Comparison of ENCODE assay signal across 16 cellular contexts in genomic region chr1:221979461-221980032, GRCh38.
A peak's percentile ranks its signal among the peaks of the same experiment; 100 is the strongest.
DNase-seq lines count a peak whose midpoint lies in the region; ATAC-seq and TF ChIP-seq lines count a peak whose summit lies in the region.
"Had no signal": no experiment of that assay in that cellular context is flagged by ENCODE, and none has a peak within 500 bp of the region (broad histone marks: within the 10 kb centered on the region; RNA-seq: fewer than 3 reads in every experiment).

No MANE protein-coding gene starts in this region.

- H3K36me3 Mint-ChIP-seq in Calu3 (ENCODE audit: insufficient read depth, unreplicated experiment), result peaks cover 90% of the 10 kb centered on the region

- no peak overlapping the region for H2AK9ac ChIP-seq in IMR-90 (replicated peaks; ENCODE audit: low read depth, low read length, poor library complexity)

- H3K23ac ChIP-seq in IMR-90 (ENCODE audit: low read depth, low read length), result no peak overlapping the region

- H3K27ac Mint-ChIP-seq in Calu3 (ENCODE audit: unreplicated experiment), result peak overlapping the region; percentile 11
- H3K27ac Mint-ChIP-seq: activated T-helper 1 cell treated with anti-CD3 and anti-CD28 coated beads, Interleukin-12 subunit alpha, Interleukin-12 subunit beta, Interleukin-2, Interleukin-4 antibody, amounts not matched to agents 30 ng/mL and 10 ng/mL and 1 ng/mL, durations not matched to agents 14 hours and 24 hours and 36 hours had no signal

- no peak overlapping the region for H2BK20ac ChIP-seq in IMR-90 (ENCODE audit: low read depth, low read length)

- H4K20me1 ChIP-seq in IMR-90 (ENCODE audit: insufficient read depth, low read length), result no peaks in the 10 kb centered on the region

- H4K91ac ChIP-seq in IMR-90 (ENCODE audit: insufficient read depth, low read depth, low read length), result no peak overlapping the region

- TF ChIP-seq POLR2A in IMR-90 (IDR thresholded peaks at IDR 0.05; ENCODE audit: low read depth, low read length), result no peak

- no peaks in the 10 kb centered on the region for H3K9me3 Mint-ChIP-seq in Calu3 (ENCODE audit: low read depth, unreplicated experiment)
- H3K9me3 Mint-ChIP-seq: activated T-helper 1 cell treated with anti-CD3 and anti-CD28 coated beads, Interleukin-12 subunit alpha, Interleukin-12 subunit beta, Interleukin-2, Interleukin-4 antibody, amounts not matched to agents 30 ng/mL and 10 ng/mL and 1 ng/mL, durations not matched to agents 14 hours and 24 hours and 36 hours had no signal

- no peak overlapping the region for H4K8ac ChIP-seq in IMR-90 (ENCODE audit: low read depth in 2 of 2, low read length in 2 of 2)

- no peaks in the 10 kb centered on the region for H3K9me3 ChIP-seq in IMR-90 (ENCODE audit: control insufficient read depth, insufficient read depth, low read length)
- H3K9me3 ChIP-seq: gastroesophageal sphincter, lower lobe of right lung had no signal

- H3K27me3 ChIP-seq in IMR-90 (ENCODE audit: control insufficient read depth, insufficient read depth, low read length) (no peaks in the 10 kb centered on the region), kidney epithelial cell (ENCODE audit: control insufficient read depth, insufficient read depth, low read length) (no peaks in the 10 kb centered on the region)
- H3K27me3 ChIP-seq: gastroesophageal sphincter had no signal

- no peak overlapping the region for H3K4ac ChIP-seq in IMR-90 (ENCODE audit: low read depth, low read length)

- CTCF ChIA-PET in Calu3 (lab: Charles Lee) (interaction anchor here (0.6 to 1.2 kb wide), 6 partner anchors 10 to 502 kb away, joined by 3 to 5 read pairs (median 4); partner anchors contain the start of gene DUSP10), IMR-90 (lab: Yijun Ruan, JAX) (interaction anchor here (0.7 kb wide), 1 partner anchor 18 kb away, joined by 3 read pairs; no protein-coding TSS in a partner anchor)

- H2AFZ ChIP-seq in IMR-90 (replicated peaks; ENCODE audit: low read length, poor library complexity), result no peak overlapping the region

- H3K4me1 Mint-ChIP-seq in Calu3 (ENCODE audit: low read depth, unreplicated experiment), result peaks cover 74% of the 10 kb centered on the region

- TF ChIP-seq CTCF in Calu3 (IDR thresholded peaks at IDR 0.05; ENCODE audit: unreplicated experiment), result peak; percentile 44
- TF ChIP-seq CTCF in IMR-90 (conservative IDR thresholded peaks at IDR 0.05; ENCODE audit: low read depth, low read length), result peak; percentile 17; the same call in 1 of the 2 replicates
- peak; percentile 29 for TF ChIP-seq CTCF in astrocyte of the spinal cord (IDR thresholded peaks at IDR 0.05; ENCODE audit: low read depth, low read length)
- peak; percentile 29 for TF ChIP-seq CTCF in kidney epithelial cell (IDR thresholded peaks at IDR 0.05; ENCODE audit: insufficient read depth, low read length, poor library complexity, severe bottlenecking)

- H2AK5ac ChIP-seq in IMR-90 (ENCODE audit: low read depth, low read length), result no peak overlapping the region

- no peak for TF ChIP-seq RAD21 in IMR-90 (IDR thresholded peaks at IDR 0.05; ENCODE audit: low read length)

- dilution Hi-C loops in IMR-90 (cut with HindIII; ENCODE audit: low sequenced_read_pairs, unreplicated experiment), result no loop called here

- BruUV-seq in Calu3 (replicated peaks; lab: Mats Ljungman, UMichigan) (no TSS peak), IMR-90 (replicated peaks; lab: Mats Ljungman, UMichigan) (no TSS peak)

- no peak overlapping the region for H3K4me3 ChIP-seq in IMR-90 (ENCODE audit: insufficient read depth, low read depth, low read length)
- H3K4me3 ChIP-seq in astrocyte of the spinal cord (ENCODE audit: low read depth, low read length), result no peak overlapping the region
- no peak overlapping the region for H3K4me3 ChIP-seq in kidney epithelial cell (ENCODE audit: low read depth, low read length)
- H3K4me3 ChIP-seq: gastroesophageal sphincter, lower lobe of right lung had no signal

- no peaks in the 10 kb centered on the region for H3K27me3 Mint-ChIP-seq in Calu3 (ENCODE audit: unreplicated experiment)

- intact Hi-C loops in Calu3 (cut with micrococcal nuclease; ENCODE audit: unreplicated experiment) (no loop called here), IMR-90 (cut with micrococcal nuclease) (no loop called here)

- no peak for ATAC-seq in IMR-90 (ENCODE audit: low read depth)
- no peak for ATAC-seq in activated CD4-positive, CD25-positive, alpha-beta regulatory T cell treated with anti-CD3 and anti-CD28 coated beads, Interleukin-2, amount 50 U/mL, for 24 hours
- ATAC-seq: gastroesophageal sphincter, lower lobe of right lung had no signal

- H3K9ac ChIP-seq in IMR-90 (ENCODE audit: low read depth, low read length), result no peak overlapping the region

- H2BK120ac ChIP-seq in IMR-90 (ENCODE audit: low read depth, low read length), result no peak overlapping the region

- H3K4me2 ChIP-seq in IMR-90 (ENCODE audit: low read depth, low read length), result no peak overlapping the region

- in situ Hi-C loops in IMR-90 (cut with MboI; ENCODE audit: low sequenced_read_pairs), result no loop called here
- in situ Hi-C loops in astrocyte of the spinal cord (cut with HindIII; ENCODE audit: low sequenced_read_pairs), result no loop called here

- H3K79me1 ChIP-seq in IMR-90 (ENCODE audit: low read depth in 1 of 2, low read length in 2 of 2), result no peaks in the 10 kb centered on the region

- H3K4me1 ChIP-seq in IMR-90 (ENCODE audit: control insufficient read depth, insufficient read depth, low read length), result no peaks in the 10 kb centered on the region; the same call in 1 of the 2 replicates
- H3K4me1 ChIP-seq: gastroesophageal sphincter, lower lobe of right lung had no signal

- H2BK15ac ChIP-seq in IMR-90 (ENCODE audit: low read depth, low read length), result no peak overlapping the region

- DNase-seq in Calu3 (no peak), IMR-90 (no peak), astrocyte of the spinal cord (ENCODE audit: low read depth, low spot score) (peak; percentile 22), kidney epithelial cell (ENCODE audit: low read depth) (no peak), islet precursor cell (no peak), activated gamma-delta T cell treated with Interleukin-2 at 50 U/mL for 16 hours (no peak), iPS-NIHi11 (ENCODE audit: low spot score) (no peak)
- DNase-seq: activated CD4-positive, CD25-positive, alpha-beta regulatory T cell treated with anti-CD3 and anti-CD28 coated beads, Interleukin-2, amount 50 U/mL, for 72 hours; central memory CD4-positive, alpha-beta T cell; lower lobe of right lung; NCI-H2081; SIG-M5; stimulated activated CD4-positive, alpha-beta T cell treated with anti-CD3 and anti-CD28 coated beads, Interleukin-4, amount 100 ng/mL, for 4 hours had no signal

- no peak overlapping the region for H3K56ac ChIP-seq in IMR-90 (ENCODE audit: extremely low read depth, insufficient read depth, low read length)

- H4K5ac ChIP-seq in IMR-90 (ENCODE audit: low read depth, low read length), result no peak overlapping the region

- H3K27ac ChIP-seq in IMR-90 (ENCODE audit: insufficient read depth, low read length), result no peak overlapping the region
- H3K27ac ChIP-seq: gastroesophageal sphincter, lower lobe of right lung had no signal

- H3K9me1 ChIP-seq in IMR-90 (ENCODE audit: insufficient read depth, low read length), result 0 out of 2 replicates have a peak, but pooled peaks cover 2% of the 10 kb centered on the region

- POLR2A ChIA-PET in IMR-90 (lab: Charles Lee; ENCODE audit: unreplicated experiment), result no interaction called here

- no peak overlapping the region for H2BK5ac ChIP-seq in IMR-90 (ENCODE audit: low read depth, low read length, poor library complexity, severe bottlenecking)

- H3K4me3 Mint-ChIP-seq in Calu3 (ENCODE audit: low read depth, unreplicated experiment), result peak overlapping the region; percentile 45
- H3K4me3 Mint-ChIP-seq: activated T-helper 1 cell treated with anti-CD3 and anti-CD28 coated beads, Interleukin-12 subunit alpha, Interleukin-12 subunit beta, Interleukin-2, Interleukin-4 antibody, amounts not matched to agents 30 ng/mL and 10 ng/mL and 1 ng/mL, durations not matched to agents 14 hours and 24 hours and 36 hours had no signal

- no peak overlapping the region for H3K18ac ChIP-seq in IMR-90 (ENCODE audit: low read depth, low read length)

- H3K36me3 ChIP-seq in IMR-90 (ENCODE audit: control insufficient read depth, insufficient read depth, low read length) (no peaks in the 10 kb centered on the region), kidney epithelial cell (ENCODE audit: control insufficient read depth, insufficient read depth, low read length) (no peaks in the 10 kb centered on the region)
- H3K36me3 ChIP-seq: gastroesophageal sphincter, lower lobe of right lung had no signal

- no peak overlapping the region for H3K14ac ChIP-seq in IMR-90 (replicated peaks; ENCODE audit: low read depth, low read length)

TF ChIP-seq in IMR-90, 13 proteins besides CTCF, POLR2A, EP300 and RAD21 (continues in another document):
- TF ChIP-seq FOS (IDR thresholded peaks at IDR 0.05; ENCODE audit: low read depth, low read length), result no peak
- TF ChIP-seq MAZ (IDR thresholded peaks at IDR 0.05; ENCODE audit: borderline replicate concordance, low read depth, low read length), result no peak
- no peak for TF ChIP-seq BHLHE40 (IDR thresholded peaks at IDR 0.05; ENCODE audit: low read depth, low read length)
- TF ChIP-seq NFE2L2 (IDR thresholded peaks at IDR 0.05; ENCODE audit: low read depth, low read length), result no peak
- TF ChIP-seq USF2 (IDR thresholded peaks at IDR 0.05; ENCODE audit: low read depth, low read length), result no peak
- no peak for TF ChIP-seq MAFK (IDR thresholded peaks at IDR 0.05; ENCODE audit: low read depth, low read length)
- TF ChIP-seq RCOR1 (IDR thresholded peaks at IDR 0.05; ENCODE audit: insufficient replicate concordance, low read length), result no peak
- TF ChIP-seq CHD1 (IDR thresholded peaks at IDR 0.05; ENCODE audit: low read depth, low read length), result no peak
- TF ChIP-seq MXI1 (IDR thresholded peaks at IDR 0.05; ENCODE audit: borderline replicate concordance, low read depth, low read length), result no peak
- TF ChIP-seq SMC3 (IDR thresholded peaks at IDR 0.05; ENCODE audit: low read depth, low read length), result no peak
